8 cellular contexts compared by ENCODE assay signal in the genomic region with DNA sequence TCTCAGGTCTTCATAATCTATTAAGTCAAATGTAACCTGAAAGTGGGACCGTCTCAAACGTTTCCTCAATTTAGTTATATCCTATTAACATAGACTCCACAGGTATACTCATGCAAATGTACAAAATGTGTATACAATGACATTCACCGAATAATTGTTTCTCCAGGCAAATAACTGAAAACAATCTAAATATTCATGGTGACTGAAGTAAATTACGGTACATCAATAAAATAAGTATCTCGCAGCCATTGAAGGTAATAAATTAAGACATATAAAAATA. TPM values are rescaled to one million over a fixed set of nuclear protein-coding genes. Genes with fewer than 3 reads are reported as not detected.
DNase-seq lines count a peak whose midpoint lies in the region; ATAC-seq and TF ChIP-seq lines count a peak whose summit lies in the region.

No MANE protein-coding gene starts in this region.

- TF ChIP-seq CTCF in astrocyte of the spinal cord (IDR thresholded peaks at IDR 0.05; ENCODE audit: low read depth, low read length) (no peak), lung (IDR thresholded peaks at IDR 0.05; ENCODE audit: control extremely low read depth, extremely low read depth) (no peak), upper lobe of left lung (IDR thresholded peaks at IDR 0.05) (no peak)

- WGBS in lung, 2 donors: 1 to 2% methylated on average over 5 of the region's 5 CpGs
- 0 to 2% methylated on average over 5 of the region's 5 CpGs for WGBS in upper lobe of left lung, 2 donors

- in situ Hi-C loops in astrocyte of the spinal cord (cut with HindIII; ENCODE audit: low sequenced_read_pairs): no loop called here

- peaks cover 68% of the 10 kb centered on the region for H3K4me1 Mint-ChIP-seq in activated naive CD4-positive, alpha-beta T cell treated with anti-CD3 and anti-CD28 coated beads, Interleukin-2, amount 10 ng/mL, durations not matched to agents 7 days and 5 days

- no peak for TF ChIP-seq POLR2A in upper lobe of left lung (IDR thresholded peaks at IDR 0.05)

- H3K36me3 ChIP-seq in lung (ENCODE audit: control insufficient read depth in 2 of 2, insufficient read depth in 2 of 2, low read length in 2 of 2) (peaks cover 4 to 16% of the 10 kb centered on the region in 2 donors), upper lobe of left lung (peaks cover 0 to 22% (median 5%) of the 10 kb centered on the region in 4 donors)

- peak overlapping the region; percentile 97 for H3K27ac Mint-ChIP-seq in activated naive CD4-positive, alpha-beta T cell treated with anti-CD3 and anti-CD28 coated beads, Interleukin-2, amount 10 ng/mL, durations not matched to agents 7 days and 5 days

- TF ChIP-seq EP300 in upper lobe of left lung (IDR thresholded peaks at IDR 0.05): no peak

- H3K4me1 ChIP-seq in lung (ENCODE audit: control insufficient read depth in 2 of 2, insufficient read depth in 2 of 2, low read length in 2 of 2) (peaks cover 10 to 15% of the 10 kb centered on the region in 2 donors), upper lobe of left lung (peaks cover 16 to 33% (median 23%) of the 10 kb centered on the region in 4 donors)

- ATAC-seq in lung (ENCODE audit: insufficient read depth, low FRiP score) (no peak), upper lobe of left lung (ENCODE audit: low FRiP score in 2 of 2) (no peak), GM19395 (IDR thresholded peaks at IDR 0.05; ENCODE audit: unreplicated experiment) (no peak), HG03097 (IDR thresholded peaks at IDR 0.05; ENCODE audit: low FRiP score, unreplicated experiment) (no peak), GM18873 (IDR thresholded peaks at IDR 0.05; ENCODE audit: low FRiP score, unreplicated experiment) (no peak)

- H3K27ac ChIP-seq in lung (ENCODE audit: low read depth in 1 of 2, low read length in 1 of 2): no peak overlapping the region
- H3K27ac ChIP-seq in upper lobe of left lung: peak overlapping the region; percentile 59 to 77 (median 72)

- CTCF ChIA-PET in activated naive CD4-positive, alpha-beta T cell treated with anti-CD3 and anti-CD28 coated beads, Interleukin-2, amount 10 ng/mL, durations not matched to agents 7 days and 5 days (lab: Charles Lee): no interaction called here

- H3K36me3 Mint-ChIP-seq in activated naive CD4-positive, alpha-beta T cell treated with anti-CD3 and anti-CD28 coated beads, Interleukin-2, amount 10 ng/mL, durations not matched to agents 7 days and 5 days: peaks cover 47% of the 10 kb centered on the region

- H3K4me3 ChIP-seq in astrocyte of the spinal cord (ENCODE audit: low read depth, low read length) (peak overlapping the region; percentile 94), lung (peak overlapping the region; percentile 88), upper lobe of left lung (peak overlapping the region; percentile 55 to 81 (median 80))

- peaks cover 4% of the 10 kb centered on the region for H3K27me3 Mint-ChIP-seq in activated naive CD4-positive, alpha-beta T cell treated with anti-CD3 and anti-CD28 coated beads, Interleukin-2, amount 10 ng/mL, durations not matched to agents 7 days and 5 days

- H3K4me3 Mint-ChIP-seq in activated naive CD4-positive, alpha-beta T cell treated with anti-CD3 and anti-CD28 coated beads, Interleukin-2, amount 10 ng/mL, durations not matched to agents 7 days and 5 days: peak overlapping the region; percentile 97

- H3K9me3 ChIP-seq in lung (ENCODE audit: control insufficient read depth in 2 of 2, insufficient read depth in 1 of 2, low read length in 1 of 2) (no peaks in the 10 kb centered on the region), upper lobe of left lung (no peaks in the 10 kb centered on the region)

- no peaks in the 10 kb centered on the region for H3K27me3 ChIP-seq in lung (ENCODE audit: control insufficient read depth, insufficient read depth)
- no peaks in the 10 kb centered on the region for H3K27me3 ChIP-seq in upper lobe of left lung

- DNase-seq in activated naive CD4-positive, alpha-beta T cell treated with anti-CD3 and anti-CD28 coated beads, Interleukin-2, amount 10 ng/mL, durations not matched to agents 7 days and 5 days: no peak
- DNase-seq in activated naive CD4-positive, alpha-beta T cell treated with Interleukin-2 at 50 U/mL for 16 hours: no peak
- DNase-seq in astrocyte of the spinal cord (ENCODE audit: low read depth, low spot score) (peak; percentile 4), lung (ENCODE audit: low spot score) (no peak), upper lobe of left lung (no peak)

- no peaks in the 10 kb centered on the region for H3K9me3 Mint-ChIP-seq in activated naive CD4-positive, alpha-beta T cell treated with anti-CD3 and anti-CD28 coated beads, Interleukin-2, amount 10 ng/mL, durations not matched to agents 7 days and 5 days

RNA-seq across cellular contexts. Expression of a gene that starts 0.5 kb away (rescaled TPM):
- total RNA-seq in lung (100 to 1,000 TPM; 115 to 120 TPM), upper lobe of left lung (100 to 1,000 TPM in 1 of 6 donors, 10 to 100 TPM in 5; 39.0 to 114 (median 71.9) TPM)
- 10 to 100 TPM; 21.6 to 49.4 TPM for polyA plus RNA-seq in lung

RNA-seq across cellular contexts. Expression of a gene that starts 32.1 kb away (rescaled TPM):
- total RNA-seq in lung: 10 to 100 TPM; 26.8 to 42.0 TPM
- polyA plus RNA-seq in lung: 10 to 100 TPM; 14.1 to 25.9 TPM
- 100 to 1,000 TPM in 1 of 6 donors, 10 to 100 TPM in 5; 22.1 to 107 (median 27.1) TPM for total RNA-seq in upper lobe of left lung

RNA-seq across cellular contexts. Expression of a gene that starts 32.7 kb away (rescaled TPM):
- total RNA-seq in lung (10 to 100 TPM in 1 of 2 donors, 1 to 10 TPM in 1; 4.0 to 11.8 TPM), upper lobe of left lung (10 to 100 TPM in 1 of 6 donors, 1 to 10 TPM in 5; 2.9 to 17.8 (median 4.9) TPM)
- polyA plus RNA-seq in lung: 1 to 10 TPM; 1.2 to 1.9 TPM

Comparison
In these comparisons a context has a peak if more than half of its experiments do, and no peak if none do; other contexts are left out.
1. H3K27ac ChIP-seq: peak in upper lobe of left lung (4 of 4); none in lung (0 of 2).
2. Peak in every context shown above with its lines, with median percentiles within 50 percentile points of each other: H3K4me3 ChIP-seq.